Comparison of ENCODE assay signal across 20 cellular contexts in the genomic region with DNA sequence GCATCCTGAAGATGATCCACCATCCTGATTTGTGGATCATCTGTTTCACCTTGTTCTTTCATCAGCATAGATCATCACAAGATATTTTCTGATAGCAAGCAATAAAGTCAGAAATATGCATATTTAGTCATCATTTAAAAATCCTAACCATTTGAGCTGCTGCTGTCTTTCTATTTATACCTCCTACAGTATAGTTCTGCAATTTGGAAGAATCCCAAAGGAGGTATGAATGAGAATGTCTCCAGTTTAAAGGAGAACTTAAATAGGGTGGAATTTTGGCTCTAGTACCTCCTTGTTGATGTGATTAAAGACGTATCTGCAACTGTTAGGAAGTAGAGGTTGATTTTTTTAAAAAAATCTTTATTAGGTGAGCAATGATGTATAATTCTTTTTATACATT. TPM values are rescaled to one million over a fixed set of nuclear protein-coding genes. Genes with fewer than 3 reads are reported as not detected.
"Had no signal": no experiment of that assay in that cellular context is flagged by ENCODE, and none has a peak within 500 bp of the region (broad histone marks: within the 10 kb centered on the region; RNA-seq: fewer than 3 reads in every experiment).

No MANE protein-coding gene starts in this region.

- DNase-seq: activated CD4-positive, alpha-beta T cell treated with anti-CD3 and anti-CD28 coated beads, Interleukin-2, amount 50 U/mL, for 4 hours; activated naive CD4-positive, alpha-beta T cell; activated naive CD8-positive, alpha-beta T cell treated with anti-CD3 and anti-CD28 coated beads, Interleukin-2, amount 10 ng/mL, durations not matched to agents 7 days and 5 days; central memory CD4-positive, alpha-beta T cell; cortex of kidney; erythroblast; heart left ventricle; kidney glomerular epithelial cell; left ventricle myocardium inferior; nephron progenitor cell; occipital lobe; stimulated activated CD4-positive, alpha-beta T cell treated with anti-CD3 and anti-CD28 coated beads, Interleukin-2, amount 100 ng/mL, for 24 hours; stimulated activated naive CD8-positive, alpha-beta T cell treated with anti-CD3 and anti-CD28 coated beads, Interleukin-15, Interleukin-2, amounts not matched to agents 100 U/mL and 50 U/mL, for 24 hours; substantia nigra; tibial artery had no signal

- H3K4me3 ChIP-seq: gastroesophageal sphincter, heart left ventricle, left ventricle myocardium inferior, tibial artery had no signal

- ATAC-seq: gastroesophageal sphincter; heart left ventricle; stimulated activated naive CD8-positive, alpha-beta T cell treated with anti-CD3 and anti-CD28 coated beads, Interleukin-15, Interleukin-2, amounts not matched to agents 100 U/mL and 50 U/mL, for 24 hours had no signal

RNA-seq across cellular contexts. Expression of a gene that starts 38.1 kb away (rescaled TPM):
- total RNA-seq: activated naive CD8-positive, alpha-beta T cell treated with anti-CD3 and anti-CD28 coated beads, Interleukin-2, amount 10 ng/mL, durations not matched to agents 7 days and 5 days; gastroesophageal sphincter; heart left ventricle; left ventricle myocardium inferior; myocyte; occipital lobe; posterior vena cava; skeletal muscle tissue; urinary bladder had no signal
